Comparison of ENCODE assay signal across 1 cellular context in genomic region chr15:77529394-77530159, GRCh38.
TF ChIP-seq lines count a peak whose summit lies in the region.

No MANE protein-coding gene starts in this region.

TF ChIP-seq in GM23338, 12 proteins besides CTCF, POLR2A, EP300 and RAD21 (continued from another document):
- TF ChIP-seq, protein P1, sequence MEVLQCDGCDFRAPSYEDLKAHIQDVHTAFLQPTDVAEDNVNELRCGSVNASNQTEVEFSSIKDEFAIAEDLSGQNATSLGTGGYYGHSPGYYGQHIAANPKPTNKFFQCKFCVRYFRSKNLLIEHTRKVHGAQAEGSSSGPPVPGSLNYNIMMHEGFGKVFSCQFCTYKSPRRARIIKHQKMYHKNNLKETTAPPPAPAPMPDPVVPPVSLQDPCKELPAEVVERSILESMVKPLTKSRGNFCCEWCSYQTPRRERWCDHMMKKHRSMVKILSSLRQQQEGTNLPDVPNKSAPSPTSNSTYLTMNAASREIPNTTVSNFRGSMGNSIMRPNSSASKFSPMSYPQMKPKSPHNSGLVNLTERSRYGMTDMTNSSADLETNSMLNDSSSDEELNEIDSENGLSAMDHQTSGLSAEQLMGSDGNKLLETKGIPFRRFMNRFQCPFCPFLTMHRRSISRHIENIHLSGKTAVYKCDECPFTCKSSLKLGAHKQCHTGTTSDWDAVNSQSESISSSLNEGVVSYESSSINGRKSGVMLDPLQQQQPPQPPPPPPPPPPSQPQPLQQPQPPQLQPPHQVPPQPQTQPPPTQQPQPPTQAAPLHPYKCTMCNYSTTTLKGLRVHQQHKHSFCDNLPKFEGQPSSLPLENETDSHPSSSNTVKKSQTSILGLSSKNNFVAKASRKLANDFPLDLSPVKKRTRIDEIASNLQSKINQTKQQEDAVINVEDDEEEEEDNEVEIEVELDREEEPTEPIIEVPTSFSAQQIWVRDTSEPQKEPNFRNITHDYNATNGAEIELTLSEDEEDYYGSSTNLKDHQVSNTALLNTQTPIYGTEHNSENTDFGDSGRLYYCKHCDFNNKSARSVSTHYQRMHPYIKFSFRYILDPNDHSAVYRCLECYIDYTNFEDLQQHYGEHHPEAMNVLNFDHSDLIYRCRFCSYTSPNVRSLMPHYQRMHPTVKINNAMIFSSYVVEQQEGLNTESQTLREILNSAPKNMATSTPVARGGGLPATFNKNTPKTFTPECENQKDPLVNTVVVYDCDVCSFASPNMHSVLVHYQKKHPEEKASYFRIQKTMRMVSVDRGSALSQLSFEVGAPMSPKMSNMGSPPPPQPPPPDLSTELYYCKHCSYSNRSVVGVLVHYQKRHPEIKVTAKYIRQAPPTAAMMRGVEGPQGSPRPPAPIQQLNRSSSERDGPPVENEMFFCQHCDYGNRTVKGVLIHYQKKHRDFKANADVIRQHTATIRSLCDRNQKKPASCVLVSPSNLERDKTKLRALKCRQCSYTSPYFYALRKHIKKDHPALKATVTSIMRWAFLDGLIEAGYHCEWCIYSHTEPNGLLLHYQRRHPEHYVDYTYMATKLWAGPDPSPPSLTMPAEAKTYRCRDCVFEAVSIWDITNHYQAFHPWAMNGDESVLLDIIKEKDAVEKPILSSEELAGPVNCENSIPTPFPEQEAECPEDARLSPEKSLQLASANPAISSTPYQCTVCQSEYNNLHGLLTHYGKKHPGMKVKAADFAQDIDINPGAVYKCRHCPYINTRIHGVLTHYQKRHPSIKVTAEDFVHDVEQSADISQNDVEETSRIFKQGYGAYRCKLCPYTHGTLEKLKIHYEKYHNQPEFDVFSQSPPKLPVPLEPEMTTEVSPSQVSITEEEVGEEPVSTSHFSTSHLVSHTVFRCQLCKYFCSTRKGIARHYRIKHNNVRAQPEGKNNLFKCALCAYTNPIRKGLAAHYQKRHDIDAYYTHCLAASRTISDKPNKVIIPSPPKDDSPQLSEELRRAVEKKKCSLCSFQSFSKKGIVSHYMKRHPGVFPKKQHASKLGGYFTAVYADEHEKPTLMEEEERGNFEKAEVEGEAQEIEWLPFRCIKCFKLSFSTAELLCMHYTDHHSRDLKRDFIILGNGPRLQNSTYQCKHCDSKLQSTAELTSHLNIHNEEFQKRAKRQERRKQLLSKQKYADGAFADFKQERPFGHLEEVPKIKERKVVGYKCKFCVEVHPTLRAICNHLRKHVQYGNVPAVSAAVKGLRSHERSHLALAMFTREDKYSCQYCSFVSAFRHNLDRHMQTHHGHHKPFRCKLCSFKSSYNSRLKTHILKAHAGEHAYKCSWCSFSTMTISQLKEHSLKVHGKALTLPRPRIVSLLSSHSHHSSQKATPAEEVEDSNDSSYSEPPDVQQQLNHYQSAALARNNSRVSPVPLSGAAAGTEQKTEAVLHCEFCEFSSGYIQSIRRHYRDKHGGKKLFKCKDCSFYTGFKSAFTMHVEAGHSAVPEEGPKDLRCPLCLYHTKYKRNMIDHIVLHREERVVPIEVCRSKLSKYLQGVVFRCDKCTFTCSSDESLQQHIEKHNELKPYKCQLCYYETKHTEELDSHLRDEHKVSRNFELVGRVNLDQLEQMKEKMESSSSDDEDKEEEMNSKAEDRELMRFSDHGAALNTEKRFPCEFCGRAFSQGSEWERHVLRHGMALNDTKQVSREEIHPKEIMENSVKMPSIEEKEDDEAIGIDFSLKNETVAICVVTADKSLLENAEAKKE (CRISPR knock-in tag; IDR thresholded peaks at IDR 0.05), result 0 out of 2 replicates have a peak, but pooled peaks have one; percentile 36
TF ChIP-seq in GM23338: peak in this region for 1.
